27 cellular contexts compared by ENCODE assay signal in the genomic region with DNA sequence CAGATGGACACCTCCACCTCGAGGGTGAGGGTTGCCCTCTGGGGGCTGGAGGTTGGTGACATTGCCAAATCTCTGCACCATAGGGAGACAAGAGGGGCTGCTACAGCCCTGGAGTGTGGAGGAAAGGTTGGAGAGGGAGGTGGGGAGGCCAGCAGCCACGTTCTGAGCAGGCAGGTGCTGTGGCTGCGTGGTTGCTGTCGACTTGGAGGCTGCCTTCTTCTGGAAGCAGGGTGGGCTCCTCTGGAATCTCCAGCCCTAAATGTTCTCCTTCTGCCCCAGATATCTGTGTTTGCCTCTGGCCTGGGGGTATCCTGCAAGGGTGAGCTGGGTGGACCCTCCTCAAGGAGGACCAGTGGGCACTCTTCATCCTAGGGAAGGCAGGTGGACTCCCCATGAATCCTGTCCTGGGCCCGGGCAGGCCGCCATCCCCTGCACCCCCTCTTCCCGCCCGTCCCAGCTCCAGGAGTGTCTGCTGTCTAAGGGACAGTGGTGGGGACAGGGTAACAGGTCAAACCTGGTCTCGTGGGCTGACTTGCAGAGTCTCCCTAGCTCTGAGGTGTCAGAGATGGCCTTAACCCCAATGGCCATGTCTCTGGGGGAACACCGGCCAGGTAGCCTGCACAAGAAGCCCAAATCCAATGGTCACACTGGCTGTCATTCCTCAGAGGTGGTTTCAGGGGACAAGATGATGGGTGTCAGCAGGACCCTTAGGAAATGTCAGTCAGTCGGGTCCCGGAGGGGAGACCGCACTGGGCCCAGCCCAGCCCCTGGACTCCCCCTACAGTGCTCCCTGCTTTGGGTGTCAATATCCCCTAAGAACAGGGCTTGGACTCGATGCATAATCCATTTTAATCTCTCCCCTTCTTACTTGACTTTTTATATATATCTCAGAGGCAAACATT. TPM values are rescaled to one million over a fixed set of nuclear protein-coding genes. Genes with fewer than 3 reads are reported as not detected.
"Had no signal": no experiment of that assay in that cellular context is flagged by ENCODE, and none has a peak within 500 bp of the region (broad histone marks: within the 10 kb centered on the region; RNA-seq: fewer than 3 reads in every experiment).

No MANE protein-coding gene starts in this region.

- H3K27me3 Mint-ChIP-seq: activated CD4-positive, alpha-beta T cell treated with anti-CD3 and anti-CD28 coated beads for 36 hours; activated naive CD8-positive, alpha-beta T cell; activated T-cell treated with anti-CD3 and anti-CD28 coated beads, Interleukin-2, amount 50 U/mL, for 24 hours; activated T-helper 17 cell treated with anti-CD3 and anti-CD28 coated beads, Interleukin-2, amount 50 U/mL, for 72 hours; central memory CD8-positive, alpha-beta T cell; stimulated activated naive CD8-positive, alpha-beta T cell treated with anti-CD3 and anti-CD28 coated beads, Interleukin-15, Interleukin-2, amounts not matched to agents 100 ng/mL and 50 ng/mL, for 24 hours had no signal

- H3K4me1 ChIP-seq: adrenal gland, breast epithelium, left lung, parathyroid adenoma, testis had no signal

- H3K4me1 Mint-ChIP-seq: activated CD4-positive, alpha-beta T cell treated with anti-CD3 and anti-CD28 coated beads for 36 hours; activated T-helper 17 cell treated with anti-CD3 and anti-CD28 coated beads, Interleukin-2, amount 50 U/mL, for 72 hours; central memory CD8-positive, alpha-beta T cell; natural killer cell; WTC11 had no signal

- H3K4me3 Mint-ChIP-seq: activated CD4-positive, alpha-beta T cell treated with anti-CD3 and anti-CD28 coated beads for 36 hours; activated naive CD8-positive, alpha-beta T cell; activated T-cell treated with anti-CD3 and anti-CD28 coated beads, Interleukin-2, amount 50 U/mL, for 24 hours; activated T-helper 17 cell treated with anti-CD3 and anti-CD28 coated beads, Interleukin-2, amount 50 U/mL, for 72 hours; central memory CD8-positive, alpha-beta T cell; natural killer cell; stimulated activated naive CD8-positive, alpha-beta T cell treated with anti-CD3 and anti-CD28 coated beads, Interleukin-15, Interleukin-2, amounts not matched to agents 100 ng/mL and 50 ng/mL, for 24 hours; T-helper 1 cell treated with Interleukin-12 subunit alpha and Interleukin-12 subunit beta and Interleukin-4 antibody, amounts not matched to agents 30 μg/mL and 1 μg/mL, for 36 hours; WTC11 had no signal

- H3K79me2 ChIP-seq: parathyroid adenoma had no signal

- DNase-seq: activated CD4-positive, alpha-beta T cell treated with anti-CD3 and anti-CD28 coated beads for 36 hours; activated CD4-positive, alpha-beta T cell treated with anti-CD3 and anti-CD28 coated beads, Interleukin-2, amount 50 U/mL, for 4 hours; activated CD8-positive, alpha-beta memory T cell treated with anti-CD3 and anti-CD28 coated beads for 24 hours; activated CD8-positive, alpha-beta memory T cell treated with anti-CD3 and anti-CD28 coated beads, Interleukin-2, amount 50 U/mL, for 4 hours; activated naive CD4-positive, alpha-beta T cell; activated T-cell treated with anti-CD3 and anti-CD28 coated beads, Interleukin-2, amount 50 U/mL, for 24 hours; adrenal gland; cortex of kidney; effector CD4-positive, alpha-beta T cell; erythroblast; left lung; natural killer cell; stimulated activated CD4-positive, alpha-beta T cell treated with anti-CD3 and anti-CD28 coated beads, Interleukin-12 subunit alpha, Interleukin-12 subunit beta, amount 100 ng/mL, for 4 hours; stimulated activated CD4-positive, alpha-beta T cell treated with anti-CD3 and anti-CD28 coated beads, Interleukin-1b, Interleukin-23, amount 100 ng/mL, for 48 hours; T1000; testis; trophoblast cell had no signal

- H3K9ac ChIP-seq: parathyroid adenoma had no signal

- H3K4me3 ChIP-seq: adrenal gland, breast epithelium, left lung, lung, testis had no signal

- H3K36me3 Mint-ChIP-seq: activated naive CD8-positive, alpha-beta T cell; natural killer cell; WTC11 had no signal

- H2AFZ ChIP-seq: parathyroid adenoma had no signal

- H3K27me3 ChIP-seq: adrenal gland, testis had no signal

- H3K27ac Mint-ChIP-seq: activated CD4-positive, alpha-beta T cell treated with anti-CD3 and anti-CD28 coated beads for 36 hours; activated naive CD8-positive, alpha-beta T cell; activated T-cell treated with anti-CD3 and anti-CD28 coated beads, Interleukin-2, amount 50 U/mL, for 24 hours; activated T-helper 17 cell treated with anti-CD3 and anti-CD28 coated beads, Interleukin-2, amount 50 U/mL, for 72 hours; natural killer cell; stimulated activated naive CD8-positive, alpha-beta T cell treated with anti-CD3 and anti-CD28 coated beads, Interleukin-15, Interleukin-2, amounts not matched to agents 100 ng/mL and 50 ng/mL, for 24 hours; T-helper 1 cell treated with Interleukin-12 subunit alpha and Interleukin-12 subunit beta and Interleukin-4 antibody, amounts not matched to agents 30 μg/mL and 1 μg/mL, for 36 hours; WTC11 had no signal

- H3K27ac ChIP-seq: adrenal gland, breast epithelium, left lung, parathyroid adenoma, testis had no signal

- H3K9me3 Mint-ChIP-seq: activated T-cell treated with anti-CD3 and anti-CD28 coated beads, Interleukin-2, amount 50 U/mL, for 24 hours; activated T-helper 17 cell treated with anti-CD3 and anti-CD28 coated beads, Interleukin-2, amount 50 U/mL, for 72 hours; central memory CD8-positive, alpha-beta T cell; natural killer cell; stimulated activated naive CD8-positive, alpha-beta T cell treated with anti-CD3 and anti-CD28 coated beads, Interleukin-15, Interleukin-2, amounts not matched to agents 100 ng/mL and 50 ng/mL, for 24 hours; T-helper 1 cell treated with Interleukin-12 subunit alpha and Interleukin-12 subunit beta and Interleukin-4 antibody, amounts not matched to agents 30 μg/mL and 1 μg/mL, for 36 hours; WTC11 had no signal

- H3K36me3 ChIP-seq: adrenal gland, breast epithelium, left lung had no signal

- ATAC-seq: activated CD4-positive, alpha-beta T cell treated with anti-CD3 and anti-CD28 coated beads for 36 hours; activated T-helper 17 cell treated with anti-CD3 and anti-CD28 coated beads, Interleukin-2, amount 50 U/mL, for 72 hours; left lung; natural killer cell; WTC11 had no signal

- H3K9me3 ChIP-seq: adrenal gland, breast epithelium, left lung, testis had no signal

RNA-seq across cellular contexts. Expression of a gene that starts 32.3 kb away (rescaled TPM):
- total RNA-seq: activated CD4-positive, alpha-beta T cell treated with anti-CD3 and anti-CD28 coated beads for 36 hours; activated T-helper 17 cell treated with anti-CD3 and anti-CD28 coated beads, Interleukin-2, amount 50 U/mL, for 72 hours; natural killer cell had no signal
- polyA plus RNA-seq: fibroblast of lung had no signal
